In the genomic region with DNA sequence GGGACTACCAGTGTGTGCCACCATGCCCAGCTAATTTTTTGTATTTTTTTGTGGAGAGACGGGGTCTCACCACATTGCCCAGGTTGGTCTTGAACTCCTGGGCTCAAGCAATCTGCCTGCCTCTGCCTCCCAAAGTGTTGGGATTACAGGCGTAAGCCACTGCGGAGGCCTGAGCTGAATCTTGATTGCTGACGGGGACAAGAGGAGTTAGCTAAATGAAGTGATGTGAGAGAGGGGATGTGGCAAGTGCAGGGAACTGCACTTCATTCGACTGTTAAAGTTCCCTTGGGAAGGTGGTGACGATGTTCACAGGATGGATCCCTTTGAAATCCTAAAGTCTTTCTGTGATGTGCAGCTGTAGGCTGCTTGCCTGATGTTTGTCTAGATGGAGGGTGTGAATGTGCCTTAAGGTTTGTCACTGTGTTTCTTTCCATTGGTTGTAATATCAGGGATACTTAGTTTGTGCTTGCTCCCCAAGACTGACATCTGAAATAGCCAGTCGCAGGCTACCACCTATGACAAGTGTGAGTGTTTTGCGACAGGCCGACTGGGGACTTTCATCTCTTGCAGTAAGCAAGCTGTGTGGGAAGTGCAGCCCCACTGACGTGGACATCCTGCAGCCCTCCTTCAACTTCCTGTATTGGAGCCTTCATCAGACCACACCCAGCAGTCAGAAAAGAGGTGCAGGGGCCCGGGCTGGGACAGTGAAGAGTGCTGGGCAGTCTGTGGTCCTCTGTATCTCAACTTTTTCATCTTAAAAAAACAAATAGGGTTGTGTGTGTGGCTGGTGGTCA, we compare ENCODE assay signal across 8 cellular contexts. TPM values are rescaled to one million over a fixed set of nuclear protein-coding genes. Genes with fewer than 3 reads are reported as not detected.
DNase-seq lines count a peak whose midpoint lies in the region; ATAC-seq and TF ChIP-seq lines count a peak whose summit lies in the region.

No MANE protein-coding gene starts in this region.

- no peaks in the 10 kb centered on the region for H3K4me1 ChIP-seq in liver (ENCODE audit: control insufficient read depth in 4 of 4, insufficient read depth in 4 of 4, low read length in 3 of 4)

- no peaks in the 10 kb centered on the region for H3K27me3 ChIP-seq in liver (ENCODE audit: control insufficient read depth in 4 of 4, insufficient read depth in 4 of 4, low read length in 3 of 4)

- peak; percentile 78 for ATAC-seq in HG02973 (IDR thresholded peaks at IDR 0.05; ENCODE audit: unreplicated experiment)

- peak overlapping the region; percentile 1 to 31 for H3K27ac ChIP-seq in liver (ENCODE audit: low read depth in 1 of 2, low read length in 2 of 2)

- H3K36me3 ChIP-seq in liver (ENCODE audit: control insufficient read depth in 4 of 4, insufficient read depth in 3 of 4, low read depth in 1 of 4, low read length in 3 of 4) = no peaks in the 10 kb centered on the region

- no peaks in the 10 kb centered on the region for H3K9me3 ChIP-seq in liver (ENCODE audit: control insufficient read depth in 4 of 4, low read length in 3 of 4)

- H3K9ac ChIP-seq in liver (ENCODE audit: low read depth in 1 of 2, low read length in 2 of 2) = peak overlapping the region in 1 of 2 donors; percentile 59

- peak; percentile 73 for TF ChIP-seq POLR2A in GM18526 (IDR thresholded peaks at IDR 0.05; ENCODE audit: extremely low read depth, insufficient read length)

- peak; percentile 36 for DNase-seq in SK-N-DZ (ENCODE audit: low spot score)
- peak; percentile 84 for DNase-seq in activated naive CD4-positive, alpha-beta T cell treated with anti-CD3 and anti-CD28 coated beads, Interleukin-2, amount 50 U/mL, for 16 hours
- peak; percentile 56 for DNase-seq in stimulated activated CD8-positive, alpha-beta memory T cell treated with anti-CD3 and anti-CD28 coated beads, Interleukin-15, amount 100 ng/mL, for 24 hours (ENCODE audit: low read depth)
- no peak for DNase-seq in NCI-H1105 (lab: John Stamatoyannopoulos, UW)
- no peak for DNase-seq in globus pallidus (ENCODE audit: low spot score)

- 73% methylated on average over 11 of the region's 11 CpGs for WGBS in liver

- TF ChIP-seq RAD21 in liver (IDR thresholded peaks at IDR 0.05) = no peak

- no peak for TF ChIP-seq CTCF in liver (IDR thresholded peaks at IDR 0.05; ENCODE audit: low read depth, low read length, missing input control)

- no peak overlapping the region for H3K4me3 ChIP-seq in liver (ENCODE audit: low read depth in 1 of 3, low read length in 3 of 3)

TF ChIP-seq in liver, 16 proteins besides CTCF, POLR2A, EP300 and RAD21:
- TF ChIP-seq GABPA (IDR thresholded peaks at IDR 0.05 in 1 of 2, conservative IDR thresholded peaks at IDR 0.05 in 1 of 2) (no peak), TAF1 (conservative IDR thresholded peaks at IDR 0.05) (no peak), HNF4G (IDR thresholded peaks at IDR 0.05) (no peak), FOXA1 (IDR thresholded peaks at IDR 0.05) (no peak), YY1 (IDR thresholded peaks at IDR 0.05) (no peak), HNF4A (conservative IDR thresholded peaks at IDR 0.05) (no peak), NR2F2 (IDR thresholded peaks at IDR 0.05) (no peak), FOXA2 (IDR thresholded peaks at IDR 0.05) (no peak), SP1 (IDR thresholded peaks at IDR 0.05) (no peak), JUND (IDR thresholded peaks at IDR 0.05) (no peak), EGR1 (IDR thresholded peaks at IDR 0.05; ENCODE audit: low read depth in 2 of 2) (no peak)
- TF ChIP-seq, protein P1, sequence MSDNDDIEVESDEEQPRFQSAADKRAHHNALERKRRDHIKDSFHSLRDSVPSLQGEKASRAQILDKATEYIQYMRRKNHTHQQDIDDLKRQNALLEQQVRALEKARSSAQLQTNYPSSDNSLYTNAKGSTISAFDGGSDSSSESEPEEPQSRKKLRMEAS (IDR thresholded peaks at IDR 0.05) = no peak
- TF ChIP-seq, protein P2, sequence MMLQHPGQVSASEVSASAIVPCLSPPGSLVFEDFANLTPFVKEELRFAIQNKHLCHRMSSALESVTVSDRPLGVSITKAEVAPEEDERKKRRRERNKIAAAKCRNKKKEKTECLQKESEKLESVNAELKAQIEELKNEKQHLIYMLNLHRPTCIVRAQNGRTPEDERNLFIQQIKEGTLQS (IDR thresholded peaks at IDR 0.05) = no peak
- TF ChIP-seq, protein P3, sequence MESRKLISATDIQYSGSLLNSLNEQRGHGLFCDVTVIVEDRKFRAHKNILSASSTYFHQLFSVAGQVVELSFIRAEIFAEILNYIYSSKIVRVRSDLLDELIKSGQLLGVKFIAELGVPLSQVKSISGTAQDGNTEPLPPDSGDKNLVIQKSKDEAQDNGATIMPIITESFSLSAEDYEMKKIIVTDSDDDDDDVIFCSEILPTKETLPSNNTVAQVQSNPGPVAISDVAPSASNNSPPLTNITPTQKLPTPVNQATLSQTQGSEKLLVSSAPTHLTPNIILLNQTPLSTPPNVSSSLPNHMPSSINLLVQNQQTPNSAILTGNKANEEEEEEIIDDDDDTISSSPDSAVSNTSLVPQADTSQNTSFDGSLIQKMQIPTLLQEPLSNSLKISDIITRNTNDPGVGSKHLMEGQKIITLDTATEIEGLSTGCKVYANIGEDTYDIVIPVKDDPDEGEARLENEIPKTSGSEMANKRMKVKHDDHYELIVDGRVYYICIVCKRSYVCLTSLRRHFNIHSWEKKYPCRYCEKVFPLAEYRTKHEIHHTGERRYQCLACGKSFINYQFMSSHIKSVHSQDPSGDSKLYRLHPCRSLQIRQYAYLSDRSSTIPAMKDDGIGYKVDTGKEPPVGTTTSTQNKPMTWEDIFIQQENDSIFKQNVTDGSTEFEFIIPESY (IDR thresholded peaks at IDR 0.05) = no peak

RNA-seq across cellular contexts. Expression of a gene that starts 19.6 kb away (rescaled TPM):
- 7.3 and 13.7 TPM in 2 replicates for polyA plus RNA-seq in SK-N-DZ (2014; cell fraction: cytosol; rRNA removed)
- 4.9 and 6.8 TPM in 2 replicates for polyA plus RNA-seq in SK-N-DZ (2014; cell fraction: nucleus; rRNA removed)
- 10 to 100 TPM; 10.7 to 13.2 TPM for total RNA-seq in liver
- polyA plus RNA-seq in liver = 1 to 10 TPM; 2.0 TPM

RNA-seq across cellular contexts. Expression of a gene that starts 52.0 kb away (rescaled TPM):
- 118 and 140 TPM in 2 replicates for polyA plus RNA-seq in SK-N-DZ (2014; cell fraction: cytosol; rRNA removed)
- polyA plus RNA-seq in SK-N-DZ (2014; cell fraction: nucleus; rRNA removed) = 116 and 149 TPM in 2 replicates
- 10 to 100 TPM; 60.0 to 69.6 TPM for total RNA-seq in liver
- polyA plus RNA-seq in liver = 10 to 100 TPM; 18.3 to 54.5 TPM

Comparison
In these comparisons a context has a peak if more than half of its experiments do, and no peak if none do; other contexts are left out.
1. DNase-seq: peak in SK-N-DZ (single experiment), activated naive CD4-positive, alpha-beta T cell treated with anti-CD3 and anti-CD28 coated beads, Interleukin-2, amount 50 U/mL, for 16 hours (single experiment) and stimulated activated CD8-positive, alpha-beta memory T cell treated with anti-CD3 and anti-CD28 coated beads, Interleukin-15, amount 100 ng/mL, for 24 hours (single experiment); none in NCI-H1105 (single experiment) and globus pallidus (single experiment).